ENCODE assay signal across 1 cellular context in the genomic region with DNA sequence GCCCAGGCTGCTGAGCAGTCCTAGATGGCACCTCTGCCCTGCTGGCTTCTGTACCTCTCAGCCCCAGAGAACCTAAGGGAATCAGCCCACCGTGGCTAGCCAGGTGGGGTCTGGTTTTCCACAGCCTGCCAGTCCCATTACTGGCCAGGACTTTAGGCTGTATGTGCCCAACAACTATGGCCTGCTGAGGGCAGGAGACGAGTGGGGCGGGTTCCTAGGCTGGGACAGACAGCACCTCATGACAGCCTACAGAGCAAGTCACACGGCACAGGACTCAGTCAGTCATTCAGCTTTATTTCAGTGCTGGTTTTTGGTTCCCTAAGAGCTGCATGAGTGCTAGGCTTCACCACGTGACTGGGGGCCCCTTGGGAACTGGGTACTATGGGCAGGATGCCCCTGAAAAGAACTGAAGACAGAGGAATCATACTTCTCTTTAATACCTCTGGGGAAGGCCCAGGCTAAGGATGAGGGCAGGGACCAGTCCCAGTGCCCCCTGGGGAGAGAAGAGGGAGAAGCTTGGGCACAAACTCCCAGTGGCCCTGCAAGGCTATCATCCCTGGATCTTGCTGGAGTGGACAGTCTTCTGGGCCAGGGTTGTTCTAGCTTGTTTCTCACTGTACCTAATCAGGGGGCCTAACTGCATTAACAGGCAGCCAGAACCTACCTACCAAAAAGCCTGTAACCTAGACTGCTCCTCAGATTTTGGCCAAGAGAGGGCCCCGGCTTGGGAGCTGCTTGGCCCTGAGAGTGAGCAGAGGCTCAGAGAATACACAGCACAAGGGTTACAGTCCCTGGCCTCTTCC.
TF ChIP-seq lines count a peak whose summit lies in the region.

No MANE protein-coding gene starts in this region.

TF ChIP-seq in HepG2, 621 proteins besides CTCF, POLR2A, EP300 and RAD21 (continued from another document):
- TF ChIP-seq, protein P1, sequence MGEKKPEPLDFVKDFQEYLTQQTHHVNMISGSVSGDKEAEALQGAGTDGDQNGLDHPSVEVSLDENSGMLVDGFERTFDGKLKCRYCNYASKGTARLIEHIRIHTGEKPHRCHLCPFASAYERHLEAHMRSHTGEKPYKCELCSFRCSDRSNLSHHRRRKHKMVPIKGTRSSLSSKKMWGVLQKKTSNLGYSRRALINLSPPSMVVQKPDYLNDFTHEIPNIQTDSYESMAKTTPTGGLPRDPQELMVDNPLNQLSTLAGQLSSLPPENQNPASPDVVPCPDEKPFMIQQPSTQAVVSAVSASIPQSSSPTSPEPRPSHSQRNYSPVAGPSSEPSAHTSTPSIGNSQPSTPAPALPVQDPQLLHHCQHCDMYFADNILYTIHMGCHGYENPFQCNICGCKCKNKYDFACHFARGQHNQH (CRISPR knock-in tag; IDR thresholded peaks at IDR 0.05) = no peak
- TF ChIP-seq POLR2G (IDR thresholded peaks at IDR 0.05; ENCODE audit: low read depth, low read length) = peak; percentile 10
- no peak for TF ChIP-seq ZFX (CRISPR knock-in tag; IDR thresholded peaks at IDR 0.05; ENCODE audit: low read depth)
- peak; percentile 94 for TF ChIP-seq RBM22 (optimal IDR thresholded peaks at IDR 0.05; ENCODE audit: low read length)
